13 cellular contexts compared by ENCODE assay signal in genomic region chr16:57889960-57890751, GRCh38.
DNase-seq lines count a peak whose midpoint lies in the region; ATAC-seq lines count a peak whose summit lies in the region.
"Had no signal": no experiment of that assay in that cellular context is flagged by ENCODE, and none has a peak within 500 bp of the region (broad histone marks: within the 10 kb centered on the region; RNA-seq: fewer than 3 reads in every experiment).

No MANE protein-coding gene starts in this region.

- no peaks in the 10 kb centered on the region for H3K9me3 Mint-ChIP-seq in effector memory CD8-positive, alpha-beta T cell
- H3K9me3 Mint-ChIP-seq: H9 had no signal

- H3K4me3 Mint-ChIP-seq in effector memory CD8-positive, alpha-beta T cell = peak overlapping the region in 1 of 2 donors; percentile 27
- H3K4me3 Mint-ChIP-seq: H9 had no signal

- peaks cover 6 to 16% of the 10 kb centered on the region in 2 donors for H3K4me1 Mint-ChIP-seq in effector memory CD8-positive, alpha-beta T cell (ENCODE audit: low read depth in 2 of 2)

- intact Hi-C loops in aorta (cut with DNase I) = no loop called here

- H3K27ac Mint-ChIP-seq in effector memory CD8-positive, alpha-beta T cell = peak overlapping the region; percentile 73 to 90

- H3K4me1 ChIP-seq in aorta (ENCODE audit: control insufficient read depth in 1 of 2, insufficient read depth in 2 of 2, low read length in 2 of 2) = no peaks in the 10 kb centered on the region

- no peaks in the 10 kb centered on the region for H3K27me3 ChIP-seq in aorta (ENCODE audit: control insufficient read depth in 1 of 2, insufficient read depth in 2 of 2, low read length in 1 of 2)
- H3K27me3 ChIP-seq: testis had no signal

- H3K36me3 ChIP-seq in aorta (ENCODE audit: control insufficient read depth in 1 of 2, insufficient read depth in 2 of 2, low read length in 1 of 2) = no peaks in the 10 kb centered on the region

- H3K36me3 Mint-ChIP-seq in effector memory CD8-positive, alpha-beta T cell (ENCODE audit: insufficient read depth) = no peaks in the 10 kb centered on the region

- WGBS in aorta, 2 donors = 56 to 59% methylated on average over 9 of the region's 9 CpGs

- H3K9me3 ChIP-seq in aorta (ENCODE audit: control insufficient read depth, low read length) = no peaks in the 10 kb centered on the region
- H3K9me3 ChIP-seq: testis had no signal

- DNase-seq in Jurkat, Clone E6-1 (ENCODE audit: low read depth, low spot score) = peak; percentile 80
- DNase-seq in effector memory CD8-positive, alpha-beta T cell = no peak
- DNase-seq in left lobe of liver (ENCODE audit: low spot score) (no peak), aorta (no peak), NCI-H345 treated with DMSO at 0.1 percent for 48 hours (lab: John Stamatoyannopoulos, UW; ENCODE audit: unreplicated experiment) (no peak), NCI-H510A treated with DMSO at 0.1 percent for 48 hours (lab: John Stamatoyannopoulos, UW) (no peak), kidney glomerular epithelial cell (lab: John Stamatoyannopoulos, UW) (no peak)
- DNase-seq: activated CD8-positive, alpha-beta memory T cell treated with anti-CD3 and anti-CD28 coated beads, Interleukin-2, amount 50 U/mL, for 48 hours; DMS53; H9; NCI-H1436; NCI-H774; testis had no signal

- ATAC-seq in effector memory CD8-positive, alpha-beta T cell (replicated peaks) = peak; percentile 67
- peak; percentile 54 for ATAC-seq in left lobe of liver
- ATAC-seq in aorta (ENCODE audit: low FRiP score) = peak; percentile 85

- no peak overlapping the region for H3K27ac ChIP-seq in aorta (ENCODE audit: low read depth in 1 of 2, low read length in 2 of 2)
- H3K27ac ChIP-seq: testis had no signal

- peaks cover 17 to 52% of the 10 kb centered on the region in 2 donors for H3K27me3 Mint-ChIP-seq in effector memory CD8-positive, alpha-beta T cell

- no peak overlapping the region for H3K4me3 ChIP-seq in Jurkat, Clone E6-1 (ENCODE audit: low read length)
- H3K4me3 ChIP-seq in aorta (ENCODE audit: low read length in 2 of 2) = no peak overlapping the region
- H3K4me3 ChIP-seq: testis had no signal
